Comparison of ENCODE assay signal across 8 cellular contexts in the genomic region with DNA sequence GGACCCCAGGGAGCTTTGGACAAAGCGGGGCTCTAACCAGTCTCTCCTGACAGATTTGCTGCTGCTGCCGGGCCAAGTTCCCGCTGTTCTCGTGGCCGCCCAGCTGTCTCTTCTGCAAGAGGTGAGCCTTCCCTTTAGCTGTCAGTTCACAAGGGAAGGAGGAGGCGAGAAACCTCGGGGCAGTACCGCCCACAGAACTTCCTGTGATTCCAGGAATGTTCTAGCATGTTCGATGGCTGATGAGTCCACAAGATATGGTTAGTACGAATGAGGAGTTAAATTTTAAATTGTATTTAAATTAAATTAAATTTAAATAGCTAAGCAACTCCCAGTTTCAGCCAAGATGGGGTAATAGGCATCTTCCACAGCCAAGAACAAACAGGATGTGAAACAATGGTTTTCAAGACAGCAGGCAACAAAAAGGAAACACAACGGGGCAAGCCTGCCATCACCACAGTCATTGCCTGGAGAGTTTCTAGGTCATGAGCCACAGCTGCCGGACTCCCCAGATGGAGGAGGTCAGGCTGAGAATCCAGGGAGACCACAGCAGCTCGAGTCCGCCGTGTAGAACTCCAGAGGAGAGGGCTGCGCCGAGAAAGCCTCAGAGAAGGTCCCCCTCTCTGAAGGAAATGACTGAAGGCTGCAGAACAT. TPM values are rescaled to one million over a fixed set of nuclear protein-coding genes. Genes with fewer than 3 reads are reported as not detected.
DNase-seq lines count a peak whose midpoint lies in the region; ATAC-seq and TF ChIP-seq lines count a peak whose summit lies in the region.

No MANE protein-coding gene starts in this region.

- peaks cover 0 to 3% of the 10 kb centered on the region in 2 experiments; a peak in 2 of 4 replicates for H3K4me1 Mint-ChIP-seq in H9

- H3T11ph ChIP-seq in H9 (ENCODE audit: low read length) = no peak overlapping the region

- peak overlapping the region in 1 of 3 experiments; percentile 22; a peak in 1 of 7 replicates for H3K27ac Mint-ChIP-seq in H9

- peak overlapping the region; percentile 23 for H4K12ac ChIP-seq in trophoblast cell (ENCODE audit: low read depth, low read length)

- H3K4me3 ChIP-seq in GM12864 (ENCODE audit: low read depth, low read length) (no peak overlapping the region), SJCRH30 (peak overlapping the region; percentile 21), duodenal mucosa (ENCODE audit: low read depth in 1 of 2, low read length in 2 of 2) (peak overlapping the region; percentile 18 to 32), trophoblast cell (ENCODE audit: low read depth, low read length) (no peak overlapping the region)

- WGBS in trophoblast cell (ENCODE audit: extremely low coverage, insufficient coverage, insufficient read length) = no CpG with 5 or more reads among the region's 17 CpGs
- WGBS in H9 (ENCODE audit: extremely low coverage, insufficient read length, low lambda C conversion rate) = no CpG with 5 or more reads among the region's 17 CpGs

- no peaks in the 10 kb centered on the region for H4K20me1 ChIP-seq in H9 (ENCODE audit: control insufficient read depth, insufficient read depth, insufficient read length)

- no peaks in the 10 kb centered on the region for H3K79me2 ChIP-seq in trophoblast cell (ENCODE audit: control insufficient read depth, insufficient read depth, low read length, poor library complexity)
- no peaks in the 10 kb centered on the region for H3K79me2 ChIP-seq in H9 (ENCODE audit: insufficient read depth, low read length)

- H2AK5ac ChIP-seq in trophoblast cell (ENCODE audit: low read length) (no peak overlapping the region), H9 (ENCODE audit: insufficient read length, low read length) (no peak overlapping the region)

- peak overlapping the region; percentile 3 for H4K8ac ChIP-seq in trophoblast cell (ENCODE audit: low read depth, low read length)
- no peak overlapping the region for H4K8ac ChIP-seq in H9 (replicated peaks; ENCODE audit: insufficient read length, low read depth, low read length)

- no peaks in the 10 kb centered on the region for H3K23me2 ChIP-seq in H9 (ENCODE audit: insufficient read length, low read depth, low read length, poor library complexity, severe bottlenecking)

- H2BK120ac ChIP-seq in trophoblast cell (ENCODE audit: insufficient read depth, low read length, poor library complexity) (no peak overlapping the region), H9 (ENCODE audit: low read depth, low read length, poor library complexity, severe bottlenecking) (no peak overlapping the region)

- H3K14ac ChIP-seq in trophoblast cell (ENCODE audit: low read length) = no peak overlapping the region
- H3K14ac ChIP-seq in H9 (ENCODE audit: insufficient read depth, low read length) = no peak overlapping the region

- H4K91ac ChIP-seq in trophoblast cell (ENCODE audit: low read depth, low read length) = peak overlapping the region; percentile 29
- no peak overlapping the region for H4K91ac ChIP-seq in H9 (ENCODE audit: insufficient read length, low read depth, low read length)

- no peaks in the 10 kb centered on the region for H3K27me3 Mint-ChIP-seq in H9 (ENCODE audit: low read depth)

- peak overlapping the region in 1 of 2 donors; percentile 5 for H3K9ac ChIP-seq in duodenal mucosa (ENCODE audit: low read depth in 1 of 2, low read length in 2 of 2)
- no peak overlapping the region for H3K9ac ChIP-seq in trophoblast cell (ENCODE audit: low read length)
- no peak overlapping the region for H3K9ac ChIP-seq in H9 (ENCODE audit: extremely low read depth, insufficient read length, low read length)

- H3K36me3 Mint-ChIP-seq in H9 (ENCODE audit: insufficient read depth in 1 of 3, low read depth in 3 of 3) = peaks cover 14 to 21% (median 17%) of the 10 kb centered on the region in 3 experiments

- no peak overlapping the region for H2BK15ac ChIP-seq in H9 (ENCODE audit: low read depth, low read length)

- H3K9me3 Mint-ChIP-seq in H9 = peaks cover 8% of the 10 kb centered on the region in 2 experiments; a peak in 4 of 5 replicates

- TF ChIP-seq CTCF in GM12864 (IDR thresholded peaks at IDR 0.05; ENCODE audit: low read depth, low read length, missing control alignments) = no peak
- TF ChIP-seq CTCF in H9 (conservative IDR thresholded peaks at IDR 0.05) = no peak

- H3K4me3 Mint-ChIP-seq in H9 = no peak overlapping the region

- H3K4ac ChIP-seq in trophoblast cell (ENCODE audit: low read depth, low read length) (no peak overlapping the region), H9 (ENCODE audit: low read depth, low read length) (no peak overlapping the region)

- H3K23ac ChIP-seq in trophoblast cell (ENCODE audit: low read length) (no peak overlapping the region), H9 (ENCODE audit: insufficient read length, low read depth, low read length) (no peak overlapping the region)

- no peak overlapping the region for H2BK5ac ChIP-seq in trophoblast cell (ENCODE audit: low read depth, low read length, poor library complexity)
- no peak overlapping the region for H2BK5ac ChIP-seq in H9 (ENCODE audit: insufficient read length, low read length)

- DNase-seq in GM12864 (ENCODE audit: low read depth) (peak; percentile 55), SJCRH30 (peak; percentile 33 to 44), trophoblast cell (peak; percentile 4 to 35), NCI-H2227 (lab: John Stamatoyannopoulos, UW; ENCODE audit: unreplicated experiment) (no peak), H9 (no peak), kidney glomerular epithelial cell (lab: John Stamatoyannopoulos, UW) (no peak)

- H4K5ac ChIP-seq in H9 (ENCODE audit: insufficient read length, low read depth, low read length) = no peak overlapping the region

- peaks cover 14% of the 10 kb centered on the region; the same call in 1 of the 2 replicates for H3K4me1 ChIP-seq in SJCRH30
- H3K4me1 ChIP-seq in duodenal mucosa (ENCODE audit: control insufficient read depth in 1 of 2, insufficient read depth in 2 of 2, low read length in 2 of 2) = peaks cover 9 to 16% of the 10 kb centered on the region in 2 donors
- peaks cover 11 to 13% of the 10 kb centered on the region in 2 experiments for H3K4me1 ChIP-seq in trophoblast cell (ENCODE audit: control insufficient read depth in 1 of 2, insufficient read depth in 2 of 2, low read length in 2 of 2)
- no peaks in the 10 kb centered on the region for H3K4me1 ChIP-seq in H9 (ENCODE audit: insufficient read depth, low read length)

- H3K27me3 ChIP-seq in SJCRH30 (no peaks in the 10 kb centered on the region), duodenal mucosa (ENCODE audit: control insufficient read depth in 1 of 2, insufficient read depth in 2 of 2, low read length in 2 of 2) (no peaks in the 10 kb centered on the region), trophoblast cell (ENCODE audit: insufficient read depth, low read length) (no peaks in the 10 kb centered on the region), H9 (ENCODE audit: insufficient read depth, low read length) (no peaks in the 10 kb centered on the region)

- peak; percentile 73 for ATAC-seq in GM21786 (IDR thresholded peaks at IDR 0.05; ENCODE audit: unreplicated experiment)

- H3K79me1 ChIP-seq in trophoblast cell (ENCODE audit: low read length) (no peaks in the 10 kb centered on the region), H9 (ENCODE audit: insufficient read depth, low read depth, low read length, poor library complexity, severe bottlenecking) (no peaks in the 10 kb centered on the region)

- H3K4me2 ChIP-seq in trophoblast cell (ENCODE audit: low read length) (no peak overlapping the region), H9 (ENCODE audit: insufficient read depth, insufficient read length, low read length) (no peak overlapping the region)

- no peak overlapping the region for H2BK20ac ChIP-seq in H9 (ENCODE audit: low read depth, low read length, poor library complexity, severe bottlenecking)

- peak overlapping the region; percentile 21 for H2BK12ac ChIP-seq in trophoblast cell (ENCODE audit: low read length)
- H2BK12ac ChIP-seq in H9 (ENCODE audit: insufficient read length, low read depth, low read length) = no peak overlapping the region

- H3K56ac ChIP-seq in H9 (ENCODE audit: insufficient read length, low read depth, low read length) = no peak overlapping the region

- H3K9me3 ChIP-seq in SJCRH30 (replicated peaks) = peaks cover 8% of the 10 kb centered on the region
- peaks cover 0 to 7% of the 10 kb centered on the region in 2 donors for H3K9me3 ChIP-seq in duodenal mucosa (ENCODE audit: control insufficient read depth in 1 of 2, low read length in 2 of 2)
- H3K9me3 ChIP-seq in trophoblast cell (ENCODE audit: insufficient read depth, low read depth, low read length) = peaks cover 7% of the 10 kb centered on the region
- peaks cover 5% of the 10 kb centered on the region for H3K9me3 ChIP-seq in H9 (ENCODE audit: control insufficient read depth, low read depth, low read length)

- H2AFZ ChIP-seq in trophoblast cell (ENCODE audit: insufficient read depth, low read length, poor library complexity) (no peak overlapping the region), H9 (ENCODE audit: low read length) (no peak overlapping the region)

- H3K18ac ChIP-seq in trophoblast cell (ENCODE audit: low read length) (no peak overlapping the region), H9 (ENCODE audit: insufficient read length, low read depth, low read length) (no peak overlapping the region)

- H3K27ac ChIP-seq in SJCRH30 (no peak overlapping the region), duodenal mucosa (ENCODE audit: low read depth, low read length) (no peak overlapping the region), trophoblast cell (ENCODE audit: low read depth, low read length) (peak overlapping the region; percentile 35), H9 (ENCODE audit: insufficient read length, low read depth, low read length) (no peak overlapping the region)

- H3K36me3 ChIP-seq in SJCRH30 (no peaks in the 10 kb centered on the region), duodenal mucosa (ENCODE audit: control insufficient read depth in 1 of 2, insufficient read depth in 2 of 2, low read length in 2 of 2) (peaks cover 0 to 38% of the 10 kb centered on the region in 2 donors), trophoblast cell (ENCODE audit: control insufficient read depth in 1 of 2, insufficient read depth in 2 of 2, low read length in 2 of 2) (peaks cover 19 to 31% of the 10 kb centered on the region in 2 experiments)

RNA-seq across cellular contexts. Expression of gene TCF25, which starts 9.5 kb away (rescaled TPM):
- total RNA-seq in SJCRH30 (2014; rRNA removed; shearing (Covaris generic)) = 60.0 and 65.9 TPM in 2 replicates
- 163 and 166 TPM in 2 replicates for polyA plus RNA-seq in trophoblast cell (2013)
- total RNA-seq in H9 (2021) = 109 and 124 TPM in 2 replicates

RNA-seq across cellular contexts. Expression of gene SPIRE2, which starts 35.6 kb away (rescaled TPM):
- 1.5 and 2.7 TPM in 2 replicates for total RNA-seq in SJCRH30 (2014; rRNA removed; shearing (Covaris generic))
- 41.1 and 43.3 TPM in 2 replicates for polyA plus RNA-seq in trophoblast cell (2013)
- total RNA-seq in H9 (2021) = 6.7 and 6.9 TPM in 2 replicates

RNA-seq across cellular contexts. Expression of gene FANCA, which starts 47.4 kb away (rescaled TPM):
- total RNA-seq in SJCRH30 (2014; rRNA removed; shearing (Covaris generic)) = 46.1 and 60.2 TPM in 2 replicates
- 31.2 TPM in 2 replicates for polyA plus RNA-seq in trophoblast cell (2013)
- 84.3 and 106 TPM in 2 replicates for total RNA-seq in H9 (2021)

RNA-seq across cellular contexts. Expression of gene MC1R, which starts 54.8 kb away (rescaled TPM):
- 1.6 and 1.7 TPM in 2 replicates for total RNA-seq in SJCRH30 (2014; rRNA removed; shearing (Covaris generic))
- 3.3 TPM in 2 replicates for polyA plus RNA-seq in trophoblast cell (2013)
- 4.7 TPM in 2 replicates for total RNA-seq in H9 (2021)

RNA-seq across cellular contexts. Expression of gene TUBB3, which starts 59.3 kb away (rescaled TPM):
- 47.0 and 48.3 TPM in 2 replicates for total RNA-seq in SJCRH30 (2014; rRNA removed; shearing (Covaris generic))
- 398 and 423 TPM in 2 replicates for polyA plus RNA-seq in trophoblast cell (2013)
- total RNA-seq in H9 (2021) = 164 and 176 TPM in 2 replicates

Comparison
In these comparisons a context has a peak if more than half of its experiments do, and no peak if none do; other contexts are left out.
1. DNase-seq: peak in GM12864 (single experiment), SJCRH30 (2 of 2) and trophoblast cell (2 of 2); none in NCI-H2227 (single experiment), H9 (single experiment) and kidney glomerular epithelial cell (single experiment).
2. H3K4me3 ChIP-seq: peak in SJCRH30 (single experiment) and duodenal mucosa (2 of 2); none in GM12864 (single experiment) and trophoblast cell (single experiment).